In genomic region chr2:42218712-42219111, GRCh38 we compare ENCODE assay signal across 18 cellular contexts.
"Had no signal": no experiment of that assay in that cellular context is flagged by ENCODE, and none has a peak within 500 bp of the region (broad histone marks: within the 10 kb centered on the region; RNA-seq: fewer than 3 reads in every experiment).

No MANE protein-coding gene starts in this region.

- H3K4me3 ChIP-seq: SJSA1, SK-N-MC had no signal

- H3K27ac ChIP-seq: SJSA1, SK-N-MC had no signal

- H3K27me3 ChIP-seq: SJSA1 had no signal

- H3K9me3 ChIP-seq: SJSA1 had no signal

- H3K36me3 ChIP-seq: SJSA1 had no signal

- DNase-seq: KBM-7, MV-4-11, NCI-H1048, NCI-H1105, NCI-H1417, NCI-H1436 treated with DMSO at 0.1 percent for 48 hours, NCI-H1694, NCI-H187 treated with DMSO at 0.1 percent for 48 hours, NCI-H2029 treated with DMSO at 0.1 percent for 48 hours, NCI-H2227 treated with DMSO at 0.1 percent for 48 hours, NCI-H524, NCI-H526 treated with DMSO at 0.1 percent for 48 hours, NCI-H748 treated with DMSO at 0.1 percent for 48 hours, Right ventricle myocardium superior, RPMI8226, SIG-M5 had no signal
